ENCODE assay signal across 6 cellular contexts in the genomic region with DNA sequence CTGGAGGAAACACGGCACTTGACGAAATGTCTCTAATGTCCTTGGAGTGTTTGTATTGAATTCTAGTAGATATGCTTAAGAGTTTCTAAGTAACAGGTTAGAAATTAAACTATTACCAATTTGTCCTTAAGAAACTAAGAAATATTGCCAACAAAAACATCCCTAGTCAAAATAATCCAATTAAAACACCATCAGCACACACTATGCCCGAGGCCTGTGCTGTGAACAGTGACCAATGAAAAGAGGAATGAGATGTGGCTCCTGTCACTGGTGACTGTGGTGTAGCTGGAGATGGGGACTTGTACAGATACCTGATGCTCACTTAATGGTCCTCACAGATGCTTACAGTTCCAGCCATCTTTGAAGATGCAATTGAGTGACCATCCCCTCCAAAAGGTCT.
"Had no signal": no experiment of that assay in that cellular context is flagged by ENCODE, and none has a peak within 500 bp of the region (broad histone marks: within the 10 kb centered on the region; RNA-seq: fewer than 3 reads in every experiment).

No MANE protein-coding gene starts in this region.

- H3K27ac ChIP-seq: HL-60 had no signal

- ATAC-seq: HepG2, K562 had no signal

- DNase-seq: IMR-90, KBM-7, KG1 had no signal

- H3K4me3 ChIP-seq: K562 had no signal
